8 cellular contexts compared by ENCODE assay signal in the genomic region with DNA sequence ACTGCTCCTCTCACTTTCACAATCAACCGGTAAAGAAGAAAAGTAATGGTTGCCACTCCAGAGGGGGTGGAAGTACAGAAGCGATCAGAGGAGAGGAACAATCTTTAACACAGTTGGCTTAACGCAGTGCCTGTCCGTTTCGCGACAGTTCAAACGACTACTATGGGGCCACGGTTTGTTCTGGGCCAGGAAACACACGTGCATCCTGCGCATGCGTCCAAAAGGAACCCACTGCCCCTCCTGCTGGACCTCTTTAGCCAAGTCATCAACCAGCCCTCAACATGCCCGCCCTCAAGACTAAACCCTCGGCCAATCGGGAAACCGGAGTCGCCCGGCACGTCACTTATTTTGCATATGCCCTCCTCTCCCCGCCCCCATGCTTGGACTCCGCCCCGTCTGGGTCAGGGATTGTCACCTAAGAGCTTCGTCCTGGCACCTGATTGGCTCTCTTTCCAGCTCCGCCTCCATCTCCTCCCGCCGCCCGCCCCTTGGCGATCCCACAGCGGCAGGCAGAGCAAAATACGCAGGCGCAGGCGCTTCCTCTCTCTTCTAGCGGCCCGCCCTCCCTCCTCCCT. TPM values are rescaled to one million over a fixed set of nuclear protein-coding genes. Genes with fewer than 3 reads are reported as not detected.
A peak's percentile ranks its signal among the peaks of the same experiment; 100 is the strongest.
DNase-seq lines count a peak whose midpoint lies in the region; FAIRE-seq lines count a peak whose summit lies in the region.

No MANE protein-coding gene starts in this region.

- CTCF ChIA-PET in activated naive CD4-positive, alpha-beta T cell treated with anti-CD3 and anti-CD28 coated beads, Interleukin-2, amount 10 ng/mL, durations not matched to agents 7 days and 5 days (lab: Charles Lee), result interaction anchor here (1.2 to 7.1 kb wide), 7 partner anchors 10 to 130 kb away, joined by 3 to 84 read pairs (median 7); no protein-coding TSS in a partner anchor

- intact Hi-C loops in head of caudate nucleus (cut with DNase I), result loop anchor here (2.0 to 5.0 kb wide), 2 partner anchors 850 to 914 kb away; a partner anchor contains a TSS
- intact Hi-C loops in posterior cingulate gyrus (cut with DNase I), result loop anchor here (5.0 to 10.0 kb wide), 2 partner anchors 174 to 538 kb away; a partner anchor contains a TSS

- no peaks in the 10 kb centered on the region for H3K9me3 Mint-ChIP-seq in activated naive CD4-positive, alpha-beta T cell treated with anti-CD3 and anti-CD28 coated beads, Interleukin-2, amount 10 ng/mL, durations not matched to agents 7 days and 5 days

- H3K4me1 Mint-ChIP-seq in activated naive CD4-positive, alpha-beta T cell treated with anti-CD3 and anti-CD28 coated beads, Interleukin-2, amount 10 ng/mL, durations not matched to agents 7 days and 5 days, result peaks cover 54% of the 10 kb centered on the region

- peak overlapping the region; percentile 99 for H3K27ac Mint-ChIP-seq in activated naive CD4-positive, alpha-beta T cell treated with anti-CD3 and anti-CD28 coated beads, Interleukin-2, amount 10 ng/mL, durations not matched to agents 7 days and 5 days

- DNase-seq in GM03348 (ENCODE audit: low spot score) (peak; percentile 96), HCEC 1CT (peak; percentile 100), NCI-H460 (ENCODE audit: extremely low read depth, low read depth) (peak; percentile 99), head of caudate nucleus (peak; percentile 99 to 100 (median 100)), posterior cingulate gyrus (peak; percentile 100), urothelium cell line (ENCODE audit: low spot score) (peak; percentile 96), NCI-H774 (lab: John Stamatoyannopoulos, UW) (no peak)
- peak; percentile 100 for DNase-seq in activated naive CD4-positive, alpha-beta T cell treated with anti-CD3 and anti-CD28 coated beads, Interleukin-2, amount 10 ng/mL, durations not matched to agents 7 days and 5 days

- peaks cover 35% of the 10 kb centered on the region for H3K36me3 Mint-ChIP-seq in activated naive CD4-positive, alpha-beta T cell treated with anti-CD3 and anti-CD28 coated beads, Interleukin-2, amount 10 ng/mL, durations not matched to agents 7 days and 5 days

- peak overlapping the region; percentile 79 for H3K4me3 Mint-ChIP-seq in activated naive CD4-positive, alpha-beta T cell treated with anti-CD3 and anti-CD28 coated beads, Interleukin-2, amount 10 ng/mL, durations not matched to agents 7 days and 5 days

- H3K27me3 Mint-ChIP-seq in activated naive CD4-positive, alpha-beta T cell treated with anti-CD3 and anti-CD28 coated beads, Interleukin-2, amount 10 ng/mL, durations not matched to agents 7 days and 5 days, result no peaks in the 10 kb centered on the region

- FAIRE-seq in urothelium cell line (lab: Jason Lieb, UNC), result peak; percentile 67

RNA-seq across cellular contexts. Expression of a gene that starts 0.3 kb away (rescaled TPM):
- total RNA-seq in NCI-H460 (2014; rRNA removed; shearing (Covaris generic)), result 118 and 123 TPM in 2 replicates
- polyA plus RNA-seq in NCI-H460 (2014; cell fraction: nucleus; rRNA removed), result 45.1 and 57.3 TPM in 2 replicates
